ENCODE assay signal across 1 cellular context in the genomic region with DNA sequence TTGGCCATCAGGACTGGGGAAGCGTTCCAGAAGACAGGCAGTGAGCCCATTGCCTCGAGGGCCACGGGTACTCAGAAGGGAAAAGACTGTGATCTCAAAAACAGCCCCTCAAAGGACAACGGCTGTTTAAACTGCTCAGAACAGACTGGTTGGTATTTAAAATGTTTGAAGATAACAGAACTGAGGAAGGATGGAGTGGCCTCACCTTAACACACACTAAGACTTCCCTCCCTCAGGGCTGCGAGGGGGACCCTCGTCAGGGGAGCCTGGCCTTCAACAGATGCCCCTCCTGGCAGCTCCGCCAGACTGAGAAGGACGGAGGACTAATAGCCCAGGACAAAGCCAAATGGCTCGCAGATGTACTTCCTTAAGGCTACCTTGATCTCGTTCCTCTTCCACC.
TF ChIP-seq lines count a peak whose summit lies in the region.

No MANE protein-coding gene starts in this region.

TF ChIP-seq in GM12878, 131 proteins besides CTCF, POLR2A, EP300 and RAD21:
- TF ChIP-seq SMAD5 (IDR thresholded peaks at IDR 0.05; ENCODE audit: low read depth), result no peak
- TF ChIP-seq IRF4 (IDR thresholded peaks at IDR 0.05; ENCODE audit: low read depth, low read length), result no peak
TF ChIP-seq in GM12878: peak in this region for 0.
